19 cellular contexts compared by ENCODE assay signal in genomic region chr4:100295792-100296191, GRCh38.
DNase-seq lines count a peak whose midpoint lies in the region; ATAC-seq, FAIRE-seq and TF ChIP-seq lines count a peak whose summit lies in the region.
"Had no signal": no experiment of that assay in that cellular context is flagged by ENCODE, and none has a peak within 500 bp of the region (broad histone marks: within the 10 kb centered on the region; RNA-seq: fewer than 3 reads in every experiment).

No MANE protein-coding gene starts in this region.

- no peak for TF ChIP-seq POLR2A in H54 (IDR thresholded peaks at IDR 0.05; ENCODE audit: low read depth, low read length)

- TF ChIP-seq EP300 in SK-N-SH (IDR thresholded peaks at IDR 0.05; ENCODE audit: borderline replicate concordance in 1 of 2, low read depth in 1 of 2, low read length in 1 of 2): no peak

- no peaks in the 10 kb centered on the region for H3K36me3 ChIP-seq in SK-N-SH (replicated peaks in 1 of 2; ENCODE audit: control insufficient read depth in 1 of 2, insufficient read depth in 2 of 2, low read length in 1 of 2)
- H3K36me3 ChIP-seq in effector memory CD4-positive, alpha-beta T cell (ENCODE audit: control insufficient read depth, insufficient read depth, low read length): no peaks in the 10 kb centered on the region
- H3K36me3 ChIP-seq: BLaER1, gastrocnemius medialis, sigmoid colon had no signal

- no peaks in the 10 kb centered on the region for H3K79me2 ChIP-seq in SK-N-SH (ENCODE audit: insufficient read depth)
- H3K79me2 ChIP-seq: parathyroid adenoma had no signal

- no peaks in the 10 kb centered on the region for H3K27me3 ChIP-seq in SK-N-SH (ENCODE audit: insufficient read depth)
- no peaks in the 10 kb centered on the region for H3K27me3 ChIP-seq in effector memory CD4-positive, alpha-beta T cell (replicated peaks; ENCODE audit: control insufficient read depth, insufficient read depth, low read length, poor library complexity, severe bottlenecking)
- H3K27me3 ChIP-seq: BLaER1, gastrocnemius medialis, sigmoid colon had no signal

- H3K4me3 ChIP-seq in SK-N-SH (ENCODE audit: low read depth in 2 of 2, low read length in 1 of 2) (no peak overlapping the region), fibroblast of mammary gland (ENCODE audit: control insufficient read depth, low read depth, low read length) (no peak overlapping the region)
- H3K4me3 ChIP-seq in effector memory CD4-positive, alpha-beta T cell (ENCODE audit: insufficient read depth, low read depth, low read length, poor library complexity, severe bottlenecking): no peak overlapping the region
- H3K4me3 ChIP-seq: BLaER1, gastrocnemius medialis, sigmoid colon had no signal

- POLR2A ChIA-PET in SK-N-SH (lab: Yijun Ruan, JAX): no interaction called here

- CTCF ChIA-PET in SK-N-SH (lab: Yijun Ruan, JAX): no interaction called here

- 50% methylated on average over 2 of the region's 2 CpGs for WGBS in SK-N-SH (ENCODE audit: low lambda C conversion rate)

- no peak overlapping the region for H3K4me2 ChIP-seq in SK-N-SH
- H3K4me2 ChIP-seq: BLaER1 had no signal

- H3K9ac ChIP-seq in SK-N-SH: no peak overlapping the region
- H3K9ac ChIP-seq: BLaER1, parathyroid adenoma had no signal

- no peak for TF ChIP-seq RAD21 in SK-N-SH (IDR thresholded peaks at IDR 0.05; ENCODE audit: low read length)

- H3K9me3 ChIP-seq in SK-N-SH: no peaks in the 10 kb centered on the region
- no peaks in the 10 kb centered on the region for H3K9me3 ChIP-seq in effector memory CD4-positive, alpha-beta T cell (ENCODE audit: control insufficient read depth, low read length)
- H3K9me3 ChIP-seq: BLaER1, gastrocnemius medialis, sigmoid colon had no signal

- ATAC-seq in SK-N-SH treated with all-trans-retinoic acid at 6 μM for 48 hours: no peak
- ATAC-seq: natural killer cell treated with Interleukin-12 subunit alpha and Interleukin-12 subunit beta and Interleukin-15 and Interleukin-18, amount 100 ng/mL, for 72 hours; stimulated activated naive CD8-positive, alpha-beta T cell treated with anti-CD3 and anti-CD28 coated beads, Interleukin-15, amount 100 ng/mL, for 72 hours had no signal

- no peaks in the 10 kb centered on the region for H4K20me1 ChIP-seq in SK-N-SH (ENCODE audit: insufficient read depth)
- H4K20me1 ChIP-seq: BLaER1 had no signal

- H3K4me1 ChIP-seq in SK-N-SH (ENCODE audit: control insufficient read depth in 1 of 2, insufficient read depth in 2 of 2, low read depth in 1 of 2, low read length in 1 of 2): peaks cover 0 to 9% of the 10 kb centered on the region in 2 experiments; a peak in 2 of 4 replicates
- no peaks in the 10 kb centered on the region for H3K4me1 ChIP-seq in effector memory CD4-positive, alpha-beta T cell (ENCODE audit: control insufficient read depth, insufficient read depth, low read length, poor library complexity, severe bottlenecking)
- H3K4me1 ChIP-seq: BLaER1, parathyroid adenoma had no signal

- TF ChIP-seq CTCF in SK-N-SH (IDR thresholded peaks at IDR 0.05): no peak
- no peak for TF ChIP-seq CTCF in fibroblast of mammary gland (conservative IDR thresholded peaks at IDR 0.05; ENCODE audit: control insufficient read depth, insufficient read depth, low read depth, low read length)

- H3K9me2 ChIP-seq in SK-N-SH: no peaks in the 10 kb centered on the region

- no peak overlapping the region for H3K27ac ChIP-seq in SK-N-SH (ENCODE audit: low read depth in 2 of 2, low read length in 1 of 2)
- H3K27ac ChIP-seq in effector memory CD4-positive, alpha-beta T cell (ENCODE audit: insufficient read depth, low read length, poor library complexity, severe bottlenecking): no peak overlapping the region
- H3K27ac ChIP-seq: BLaER1, gastrocnemius medialis, parathyroid adenoma, sigmoid colon had no signal

- DNase-seq in SK-N-SH: no peak
- DNase-seq in amniotic epithelial cell (ENCODE audit: low read depth): peak; percentile 88
- DNase-seq in fibroblast of mammary gland (ENCODE audit: low read depth): peak; percentile 96
- DNase-seq in smooth muscle cell of the brain vasculature (ENCODE audit: low read depth, low spot score): peak; percentile 46
- DNase-seq in H54 (ENCODE audit: insufficient read length, low spot score): no peak
- no peak for DNase-seq in activated T-cell treated with anti-CD3 and anti-CD28 coated beads, Interleukin-2, amount 50 U/mL, for 48 hours
- DNase-seq in effector memory CD4-positive, alpha-beta T cell: no peak
- DNase-seq: Calu3; central memory CD4-positive, alpha-beta T cell; gastrocnemius medialis; kidney glomerular epithelial cell; NCI-H1930; sigmoid colon; stimulated activated CD4-positive, alpha-beta T cell treated with anti-CD3 and anti-CD28 coated beads, Interleukin-2, amount 100 ng/mL, for 24 hours; stimulated activated naive CD8-positive, alpha-beta T cell treated with anti-CD3 and anti-CD28 coated beads, Interleukin-15, amount 100 ng/mL, for 72 hours had no signal

- H3F3A ChIP-seq in SK-N-SH (replicated peaks; ENCODE audit: insufficient read depth): peaks cover 8% of the 10 kb centered on the region

- no peak overlapping the region for H2AFZ ChIP-seq in SK-N-SH (ENCODE audit: low read depth)
- H2AFZ ChIP-seq: parathyroid adenoma had no signal

- FAIRE-seq in H54 (lab: Jason Lieb, UNC): no peak

TF ChIP-seq in SK-N-SH, 30 proteins besides CTCF, POLR2A, EP300 and RAD21 (continues in another document):
- TF ChIP-seq SIN3A (IDR thresholded peaks at IDR 0.05; ENCODE audit: borderline replicate concordance, low read depth, low read length) (no peak), ZBTB33 (IDR thresholded peaks at IDR 0.05; ENCODE audit: borderline replicate concordance, low read depth) (no peak), MXI1 (IDR thresholded peaks at IDR 0.05; ENCODE audit: low read depth, low read length) (no peak), USF2 (IDR thresholded peaks at IDR 0.05; ENCODE audit: borderline replicate concordance, low read depth, low read length) (no peak), NFIC (IDR thresholded peaks at IDR 0.05; ENCODE audit: borderline replicate concordance) (no peak)

TF ChIP-seq in SK-N-SH treated with all-trans-retinoic acid at 6 μM for 48 hours, 23 proteins besides CTCF, POLR2A, EP300 and RAD21 (continues in another document):
- TF ChIP-seq ZNF8 (CRISPR knock-in tag; IDR thresholded peaks at IDR 0.05) (no peak), SNAI2 (CRISPR knock-in tag; IDR thresholded peaks at IDR 0.05) (no peak), PATZ1 (CRISPR knock-in tag; IDR thresholded peaks at IDR 0.05; ENCODE audit: borderline replicate concordance) (no peak), GLIS3 (CRISPR knock-in tag; IDR thresholded peaks at IDR 0.05) (no peak), TSHZ2 (CRISPR knock-in tag; IDR thresholded peaks at IDR 0.05) (no peak), ZFP30 (CRISPR knock-in tag; IDR thresholded peaks at IDR 0.05) (no peak), OSR1 (CRISPR knock-in tag; IDR thresholded peaks at IDR 0.05) (no peak), POU6F1 (CRISPR knock-in tag; IDR thresholded peaks at IDR 0.05; ENCODE audit: borderline replicate concordance, low read depth) (no peak), ISL1 (CRISPR knock-in tag; IDR thresholded peaks at IDR 0.05) (no peak)

Comparison
In these comparisons a context has a peak if more than half of its experiments do, and no peak if none do; other contexts are left out.
1. DNase-seq: peak in amniotic epithelial cell (single experiment), fibroblast of mammary gland (single experiment) and smooth muscle cell of the brain vasculature (single experiment); none in SK-N-SH (single experiment), H54 (single experiment), activated T-cell treated with anti-CD3 and anti-CD28 coated beads, Interleukin-2, amount 50 U/mL, for 48 hours (0 of 2) and effector memory CD4-positive, alpha-beta T cell (0 of 3).